ENCODE assay signal across 18 cellular contexts in genomic region chr6:49713346-49713745, GRCh38. TPM values are rescaled to one million over a fixed set of nuclear protein-coding genes. Genes with fewer than 3 reads are reported as not detected.
DNase-seq lines count a peak whose midpoint lies in the region; ATAC-seq, FAIRE-seq and TF ChIP-seq lines count a peak whose summit lies in the region.
"Had no signal": no experiment of that assay in that cellular context is flagged by ENCODE, and none has a peak within 500 bp of the region (broad histone marks: within the 10 kb centered on the region; RNA-seq: fewer than 3 reads in every experiment).

CRISP2 (minus strand) TSS chr6:49713543; CDS start chr6:49709196, 4,347 bp downstream.

- H3K9me3 ChIP-seq in Panc1 (ENCODE audit: control insufficient read depth, insufficient read depth, low read depth, low read length): no peaks in the 10 kb centered on the region
- no peaks in the 10 kb centered on the region for H3K9me3 ChIP-seq in keratinocyte (ENCODE audit: control insufficient read depth, low read depth, low read length)
- H3K9me3 ChIP-seq in aorta (ENCODE audit: control insufficient read depth, low read length): no peaks in the 10 kb centered on the region
- H3K9me3 ChIP-seq: A549 had no signal

- no peak for FAIRE-seq in keratinocyte (lab: Jason Lieb, UNC)
- FAIRE-seq: A549, G401.6 had no signal

- no TSS peak for BruUV-seq in Panc1 (replicated peaks; lab: Mats Ljungman, UMichigan)

- no peaks in the 10 kb centered on the region for H3K36me3 ChIP-seq in Panc1 (ENCODE audit: control insufficient read depth, insufficient read depth, low read length)
- H3K36me3 ChIP-seq in keratinocyte (ENCODE audit: control insufficient read depth in 2 of 2, extremely low read depth in 1 of 2, insufficient read depth in 2 of 2, low read length in 2 of 2): no peaks in the 10 kb centered on the region
- no peaks in the 10 kb centered on the region for H3K36me3 ChIP-seq in aorta (ENCODE audit: control insufficient read depth in 1 of 2, insufficient read depth in 2 of 2, low read length in 1 of 2)

- H3K4me3 ChIP-seq in Panc1 (ENCODE audit: low read depth in 2 of 2, low read length in 2 of 2): peak within 1 kb of the TSS; percentile 7 to 29
- H3K4me3 ChIP-seq in keratinocyte (ENCODE audit: control insufficient read depth in 2 of 3, extremely low read depth in 1 of 3, insufficient read depth in 2 of 3, low read depth in 1 of 3, low read length in 3 of 3): peak within 1 kb of the TSS in 2 of 3 experiments; percentile 37 to 62
- no peak within 1 kb of the TSS for H3K4me3 ChIP-seq in aorta (ENCODE audit: low read length in 2 of 2)
- H3K4me3 ChIP-seq: A549 had no signal

- DNase-seq in Right ventricle myocardium inferior (ENCODE audit: missing footprints) (peak; percentile 20), left ventricle myocardium superior (no peak), Panc1 (ENCODE audit: low read depth, low spot score) (no peak), keratinocyte (ENCODE audit: low read depth, low spot score) (no peak), aorta (no peak)
- DNase-seq in stimulated activated naive CD8-positive, alpha-beta T cell treated with anti-CD3 and anti-CD28 coated beads, Interleukin-15, Interleukin-2, amounts not matched to agents 100 U/mL and 50 U/mL, for 24 hours: no peak
- DNase-seq in effector memory CD8-positive, alpha-beta T cell: no peak
- DNase-seq: activated CD4-positive, alpha-beta T cell treated with anti-CD3 and anti-CD28 coated beads, Interleukin-2, amount 10 ng/mL, durations not matched to agents 7 days and 5 days; activated naive CD8-positive, alpha-beta T cell treated with anti-CD3 and anti-CD28 coated beads, Interleukin-2, amount 50 U/mL, for 24 hours; activated T-cell treated with anti-CD3 and anti-CD28 coated beads, Interleukin-2, amount 50 U/mL, for 4 hours; CD4-positive, CD25-positive, alpha-beta regulatory T cell; stimulated activated CD4-positive, alpha-beta T cell treated with anti-CD3 and anti-CD28 coated beads, Interleukin-12 subunit alpha, Interleukin-12 subunit beta, amount 100 ng/mL, for 4 hours had no signal

- H3K27ac ChIP-seq in Panc1 (ENCODE audit: low read length) (no peak within 1 kb of the TSS), keratinocyte (ENCODE audit: control insufficient read depth, insufficient read depth, low read length) (no peak within 1 kb of the TSS), aorta (ENCODE audit: low read depth in 1 of 2, low read length in 2 of 2) (no peak within 1 kb of the TSS)
- H3K27ac ChIP-seq: A549, parathyroid adenoma had no signal

- dilution Hi-C loops in keratinocyte (cut with MboI; ENCODE audit: extremely low pct_ligation_motif_present, low sequenced_read_pairs): no loop called here

- CTCF ChIA-PET in Panc1 (lab: Charles Lee): no interaction called here

- peak within 1 kb of the TSS; percentile 83 for H3K4me2 ChIP-seq in keratinocyte (ENCODE audit: control insufficient read depth, extremely low read depth, insufficient read depth, low read depth, low read length)
- H3K4me2 ChIP-seq: A549 had no signal

- no peaks in the 10 kb centered on the region for H4K20me1 ChIP-seq in keratinocyte (ENCODE audit: control insufficient read depth, extremely low read depth, insufficient read depth, low read length)

- no peak within 1 kb of the TSS for H3K4me3 Mint-ChIP-seq in effector memory CD8-positive, alpha-beta T cell
- H3K4me3 Mint-ChIP-seq: activated CD4-positive, alpha-beta T cell treated with anti-CD3 and anti-CD28 coated beads, Interleukin-2, amount 10 ng/mL, durations not matched to agents 7 days and 5 days; activated naive CD8-positive, alpha-beta T cell treated with anti-CD3 and anti-CD28 coated beads, Interleukin-2, amount 50 U/mL, for 24 hours; activated T-cell treated with anti-CD3 and anti-CD28 coated beads, Interleukin-2, amount 50 U/mL, for 4 hours; CD4-positive, CD25-positive, alpha-beta regulatory T cell had no signal

- H3K4me1 ChIP-seq in Panc1 (ENCODE audit: control insufficient read depth, insufficient read depth, low read length) (no peaks in the 10 kb centered on the region; the same call in 1 of the 2 replicates), keratinocyte (ENCODE audit: control insufficient read depth, extremely low read depth, insufficient read depth, low read length) (no peaks in the 10 kb centered on the region), aorta (ENCODE audit: control insufficient read depth in 1 of 2, insufficient read depth in 2 of 2, low read length in 2 of 2) (no peaks in the 10 kb centered on the region)
- H3K4me1 ChIP-seq: A549, parathyroid adenoma had no signal

- POLR2A ChIA-PET in Panc1 (lab: Charles Lee): no interaction called here

- H3K27me3 Mint-ChIP-seq in effector memory CD8-positive, alpha-beta T cell: no peaks in the 10 kb centered on the region
- H3K27me3 Mint-ChIP-seq: activated CD4-positive, alpha-beta T cell treated with anti-CD3 and anti-CD28 coated beads, Interleukin-2, amount 10 ng/mL, durations not matched to agents 7 days and 5 days; activated naive CD8-positive, alpha-beta T cell treated with anti-CD3 and anti-CD28 coated beads, Interleukin-2, amount 50 U/mL, for 24 hours; CD4-positive, CD25-positive, alpha-beta regulatory T cell had no signal

- no peaks in the 10 kb centered on the region for H3K4me1 Mint-ChIP-seq in effector memory CD8-positive, alpha-beta T cell (ENCODE audit: low read depth in 2 of 2)
- H3K4me1 Mint-ChIP-seq: activated CD4-positive, alpha-beta T cell treated with anti-CD3 and anti-CD28 coated beads, Interleukin-2, amount 10 ng/mL, durations not matched to agents 7 days and 5 days; activated naive CD8-positive, alpha-beta T cell treated with anti-CD3 and anti-CD28 coated beads, Interleukin-2, amount 50 U/mL, for 24 hours; CD4-positive, CD25-positive, alpha-beta regulatory T cell had no signal

- 20 to 26% methylated on average over 26 of the region's 26 CpGs for WGBS in aorta, 2 donors

- H3K9me1 ChIP-seq in keratinocyte (ENCODE audit: control insufficient read depth, extremely low read depth, insufficient read depth, low read length): no peaks in the 10 kb centered on the region

- no peak for TF ChIP-seq CTCF in Panc1 (IDR thresholded peaks at IDR 0.05)
- no peak for TF ChIP-seq CTCF in keratinocyte (optimal IDR thresholded peaks at IDR 0.05 in 1 of 3, IDR thresholded peaks at IDR 0.05 in 1 of 3, conservative IDR thresholded peaks at IDR 0.05 in 1 of 3; ENCODE audit: extremely low read depth in 1 of 3, insufficient read depth in 2 of 3, low read length in 3 of 3)

- ATAC-seq in Right ventricle myocardium inferior (no peak), left ventricle myocardium superior (no peak), Panc1 (no peak), aorta (ENCODE audit: low FRiP score) (peak; percentile 38), GM18858 (IDR thresholded peaks at IDR 0.05; ENCODE audit: unreplicated experiment) (no peak)
- no peak for ATAC-seq in stimulated activated naive CD8-positive, alpha-beta T cell treated with anti-CD3 and anti-CD28 coated beads, Interleukin-15, Interleukin-2, amounts not matched to agents 100 U/mL and 50 U/mL, for 24 hours
- no peak for ATAC-seq in effector memory CD8-positive, alpha-beta T cell (replicated peaks)
- ATAC-seq: A549; activated naive CD8-positive, alpha-beta T cell treated with anti-CD3 and anti-CD28 coated beads, Interleukin-2, amount 50 U/mL, for 24 hours; activated T-cell treated with anti-CD3 and anti-CD28 coated beads, Interleukin-2, amount 50 U/mL, for 4 hours had no signal

- in situ Hi-C loops in Panc1 (cut with HindIII; ENCODE audit: low pct_unique_long_range_greater_than_20kb, low sequenced_read_pairs): no loop called here

- peak within 1 kb of the TSS; percentile 44 for H2AFZ ChIP-seq in keratinocyte (ENCODE audit: control insufficient read depth, low read length)
- H2AFZ ChIP-seq: parathyroid adenoma had no signal

- peaks cover 9% of the 10 kb centered on the region; the same call in 1 of the 2 replicates for H3K27me3 ChIP-seq in Panc1 (ENCODE audit: control insufficient read depth, insufficient read depth, low read length)
- H3K27me3 ChIP-seq in keratinocyte (ENCODE audit: control insufficient read depth, extremely low read depth, insufficient read depth, low read length): peaks cover 10% of the 10 kb centered on the region
- no peaks in the 10 kb centered on the region for H3K27me3 ChIP-seq in aorta (ENCODE audit: control insufficient read depth in 1 of 2, insufficient read depth in 2 of 2, low read length in 1 of 2)

- H3K9ac ChIP-seq in keratinocyte (ENCODE audit: control insufficient read depth, extremely low read depth, insufficient read depth, low read length): no peak within 1 kb of the TSS
- H3K9ac ChIP-seq: parathyroid adenoma had no signal

- intact Hi-C loops in Right ventricle myocardium inferior (cut with DNase I): no loop called here
- intact Hi-C loops in left ventricle myocardium superior (cut with micrococcal nuclease): no loop called here
- intact Hi-C loops in Panc1 (cut with micrococcal nuclease; ENCODE audit: unreplicated experiment): no loop called here
- intact Hi-C loops in aorta (cut with DNase I): no loop called here

- H3K36me3 Mint-ChIP-seq in effector memory CD8-positive, alpha-beta T cell (ENCODE audit: insufficient read depth): no peaks in the 10 kb centered on the region
- H3K36me3 Mint-ChIP-seq: CD4-positive, CD25-positive, alpha-beta regulatory T cell had no signal

- no peak within 1 kb of the TSS for H3K27ac Mint-ChIP-seq in effector memory CD8-positive, alpha-beta T cell
- H3K27ac Mint-ChIP-seq: activated CD4-positive, alpha-beta T cell treated with anti-CD3 and anti-CD28 coated beads, Interleukin-2, amount 10 ng/mL, durations not matched to agents 7 days and 5 days; activated naive CD8-positive, alpha-beta T cell treated with anti-CD3 and anti-CD28 coated beads, Interleukin-2, amount 50 U/mL, for 24 hours; CD4-positive, CD25-positive, alpha-beta regulatory T cell had no signal

- no peaks in the 10 kb centered on the region for H3K79me2 ChIP-seq in keratinocyte (ENCODE audit: control insufficient read depth, insufficient read depth, low read length)
- H3K79me2 ChIP-seq: parathyroid adenoma had no signal

- peaks cover 4 to 7% of the 10 kb centered on the region in 2 donors for H3K9me3 Mint-ChIP-seq in effector memory CD8-positive, alpha-beta T cell

RNA-seq across cellular contexts. Expression of gene CRISP2, which starts in this region (rescaled TPM):
- not detected for total RNA-seq in Right ventricle myocardium inferior
- not detected for total RNA-seq in left ventricle myocardium superior
- total RNA-seq in Panc1 (2021; ENCODE audit: unreplicated experiment): not detected
- polyA plus RNA-seq in Panc1 (2012; ENCODE audit: insufficient read length): not detected
- not detected in 3 replicates for polyA plus RNA-seq in keratinocyte
- not detected for polyA plus RNA-seq in keratinocyte (2011; ENCODE audit: low read depth)
- 0.06 TPM in 1 of 2 replicates, not detected in the other for polyA plus RNA-seq in keratinocyte (2011; cell fraction: cytosol; rRNA removed)
- not detected in 2 replicates for polyA plus RNA-seq in keratinocyte (2011; cell fraction: nucleus; rRNA removed)
- not detected in 2 replicates for polyA plus RNA-seq in keratinocyte (2012; ENCODE audit: low replicate concordance)
- not detected in 3 replicates for polyA minus RNA-seq in keratinocyte
- not detected for polyA minus RNA-seq in keratinocyte (2011; cell fraction: cytosol; rRNA and poly(A)+ RNA removed)
- polyA minus RNA-seq in keratinocyte (2011; cell fraction: nucleus; rRNA and poly(A)+ RNA removed): not detected in 2 replicates
- not detected for total RNA-seq in aorta
- not detected for polyA plus RNA-seq in aorta
- total RNA-seq: activated CD4-positive, alpha-beta T cell treated with anti-CD3 and anti-CD28 coated beads, Interleukin-2, amount 10 ng/mL, durations not matched to agents 7 days and 5 days; activated T-cell treated with anti-CD3 and anti-CD28 coated beads, Interleukin-2, amount 50 U/mL, for 4 hours; CD4-positive, CD25-positive, alpha-beta regulatory T cell; mononuclear cell; SK-MEL-5 had no signal
- polyA plus RNA-seq: A549; CD4-positive, CD25-positive, alpha-beta regulatory T cell had no signal

Comparison
In these comparisons a context has a peak if more than half of its experiments do, and no peak if none do; other contexts are left out.
1. Peak in DNase-seq in Right ventricle myocardium inferior; RNA of the gene not detected or under 1 TPM.
2. Peak in ATAC-seq in aorta; RNA of the gene not detected or under 1 TPM.
3. H3K4me3 ChIP-seq: peak in Panc1 (2 of 2) and keratinocyte (2 of 3); none in aorta (0 of 2).